16 cellular contexts compared by ENCODE assay signal in the genomic region with DNA sequence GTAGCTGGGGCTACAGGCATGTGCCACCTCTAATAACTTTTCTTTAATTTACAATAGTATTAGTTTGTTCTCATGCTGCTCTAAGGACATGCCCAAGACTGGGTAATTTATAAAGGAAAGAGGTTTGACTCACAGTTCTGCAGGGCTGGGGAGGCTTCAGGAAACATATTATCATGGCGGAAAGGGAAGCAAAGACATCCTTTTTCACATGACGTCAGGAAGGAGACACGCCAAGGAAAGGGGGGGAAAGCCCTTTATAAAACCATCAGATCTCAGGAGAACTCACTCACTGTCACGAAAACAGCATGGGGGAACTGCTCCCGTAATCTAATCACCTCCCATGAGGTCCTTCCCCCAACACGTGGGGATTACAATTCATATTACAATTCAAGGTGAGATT. TPM values are rescaled to one million over a fixed set of nuclear protein-coding genes. Genes with fewer than 3 reads are reported as not detected.
DNase-seq lines count a peak whose midpoint lies in the region; ATAC-seq lines count a peak whose summit lies in the region.
"Had no signal": no experiment of that assay in that cellular context is flagged by ENCODE, and none has a peak within 500 bp of the region (broad histone marks: within the 10 kb centered on the region; RNA-seq: fewer than 3 reads in every experiment).

No MANE protein-coding gene starts in this region.

- DNase-seq in activated CD4-positive, alpha-beta memory T cell treated with anti-CD3 and anti-CD28 coated beads for 36 hours = no peak
- DNase-seq in activated CD4-positive, alpha-beta memory T cell treated with anti-CD3 and anti-CD28 coated beads, Interleukin-2, amount 10 ng/mL, durations not matched to agents 7 days and 5 days = no peak
- DNase-seq in activated T-helper 2 cell treated with anti-CD3 and anti-CD28 coated beads, Interferon-gamma antibody, Interleukin-2, Interleukin-4, amounts not matched to agents 10 μg/mL and 5 μg/mL and 100 μg/mL, durations not matched to agents 14 hours and 24 hours and 36 hours (ENCODE audit: low spot score) = no peak
- peak in 1 of 3 donors; percentile 47 for DNase-seq in right cardiac atrium
- DNase-seq in stimulated activated naive B cell treated with anti-CD40 and anti-IgM and Interleukin-4, amounts not matched to agents 10 μg/mL and 1 μg/mL and 100 μg/mL, for 72 hours = no peak
- no peak for DNase-seq in NCI-H345 treated with DMSO at 0.1 percent for 48 hours (lab: John Stamatoyannopoulos, UW; ENCODE audit: unreplicated experiment)
- DNase-seq: DMS153; naive thymus-derived CD8-positive, alpha-beta T cell; NCI-H2171 had no signal

- intact Hi-C loops in activated CD4-positive, alpha-beta memory T cell treated with anti-CD3 and anti-CD28 coated beads for 36 hours (cut with micrococcal nuclease) = no loop called here
- intact Hi-C loops in activated T-helper 2 cell treated with anti-CD3 and anti-CD28 coated beads, Interferon-gamma antibody, Interleukin-2, Interleukin-4, amounts not matched to agents 10 μg/mL and 5 μg/mL and 100 μg/mL, durations not matched to agents 14 hours and 24 hours and 36 hours (cut with micrococcal nuclease) = no loop called here
- intact Hi-C loops in right cardiac atrium (cut with DNase I) = no loop called here

- no peaks in the 10 kb centered on the region for H3K27me3 ChIP-seq in right cardiac atrium (ENCODE audit: control insufficient read depth, insufficient read depth)
- H3K27me3 ChIP-seq: SJSA1, tibial nerve had no signal

- peaks cover 68% of the 10 kb centered on the region for H3K4me1 Mint-ChIP-seq in activated CD4-positive, alpha-beta memory T cell treated with anti-CD3 and anti-CD28 coated beads for 36 hours (ENCODE audit: low read depth)
- peaks cover 66% of the 10 kb centered on the region for H3K4me1 Mint-ChIP-seq in activated CD4-positive, alpha-beta memory T cell treated with anti-CD3 and anti-CD28 coated beads, Interleukin-2, amount 10 ng/mL, durations not matched to agents 7 days and 5 days
- peaks cover 71% of the 10 kb centered on the region for H3K4me1 Mint-ChIP-seq in activated T-helper 2 cell treated with anti-CD3 and anti-CD28 coated beads, Interferon-gamma antibody, Interleukin-2, Interleukin-4, amounts not matched to agents 10 μg/mL and 5 μg/mL and 100 μg/mL, durations not matched to agents 14 hours and 24 hours and 36 hours (ENCODE audit: low read depth)
- H3K4me1 Mint-ChIP-seq in stimulated activated naive B cell treated with anti-CD40 and anti-IgM and Interleukin-4, amounts not matched to agents 10 μg/mL and 1 μg/mL and 100 μg/mL, for 72 hours = peaks cover 51 to 83% of the 10 kb centered on the region in 2 donors

- no peaks in the 10 kb centered on the region for H3K27me3 Mint-ChIP-seq in activated CD4-positive, alpha-beta memory T cell treated with anti-CD3 and anti-CD28 coated beads for 36 hours
- no peaks in the 10 kb centered on the region for H3K27me3 Mint-ChIP-seq in activated CD4-positive, alpha-beta memory T cell treated with anti-CD3 and anti-CD28 coated beads, Interleukin-2, amount 10 ng/mL, durations not matched to agents 7 days and 5 days
- no peaks in the 10 kb centered on the region for H3K27me3 Mint-ChIP-seq in activated T-helper 2 cell treated with anti-CD3 and anti-CD28 coated beads, Interferon-gamma antibody, Interleukin-2, Interleukin-4, amounts not matched to agents 10 μg/mL and 5 μg/mL and 100 μg/mL, durations not matched to agents 14 hours and 24 hours and 36 hours (ENCODE audit: low read depth)
- H3K27me3 Mint-ChIP-seq in stimulated activated naive B cell treated with anti-CD40 and anti-IgM and Interleukin-4, amounts not matched to agents 10 μg/mL and 1 μg/mL and 100 μg/mL, for 72 hours = no peaks in the 10 kb centered on the region
- H3K27me3 Mint-ChIP-seq: naive thymus-derived CD8-positive, alpha-beta T cell had no signal

- no peaks in the 10 kb centered on the region for H3K9me3 Mint-ChIP-seq in activated CD4-positive, alpha-beta memory T cell treated with anti-CD3 and anti-CD28 coated beads for 36 hours
- H3K9me3 Mint-ChIP-seq in activated CD4-positive, alpha-beta memory T cell treated with anti-CD3 and anti-CD28 coated beads, Interleukin-2, amount 10 ng/mL, durations not matched to agents 7 days and 5 days = no peaks in the 10 kb centered on the region
- no peaks in the 10 kb centered on the region for H3K9me3 Mint-ChIP-seq in activated T-helper 2 cell treated with anti-CD3 and anti-CD28 coated beads, Interferon-gamma antibody, Interleukin-2, Interleukin-4, amounts not matched to agents 10 μg/mL and 5 μg/mL and 100 μg/mL, durations not matched to agents 14 hours and 24 hours and 36 hours
- H3K9me3 Mint-ChIP-seq in stimulated activated naive B cell treated with anti-CD40 and anti-IgM and Interleukin-4, amounts not matched to agents 10 μg/mL and 1 μg/mL and 100 μg/mL, for 72 hours = peaks cover 0 to 4% of the 10 kb centered on the region in 2 donors
- H3K9me3 Mint-ChIP-seq: naive thymus-derived CD8-positive, alpha-beta T cell had no signal

- 48% methylated on average over 6 of the region's 6 CpGs for WGBS in right cardiac atrium

- H3K27ac Mint-ChIP-seq in activated CD4-positive, alpha-beta memory T cell treated with anti-CD3 and anti-CD28 coated beads for 36 hours = peak overlapping the region; percentile 58
- H3K27ac Mint-ChIP-seq in activated CD4-positive, alpha-beta memory T cell treated with anti-CD3 and anti-CD28 coated beads, Interleukin-2, amount 10 ng/mL, durations not matched to agents 7 days and 5 days = no peak overlapping the region
- peak overlapping the region; percentile 42 for H3K27ac Mint-ChIP-seq in activated T-helper 2 cell treated with anti-CD3 and anti-CD28 coated beads, Interferon-gamma antibody, Interleukin-2, Interleukin-4, amounts not matched to agents 10 μg/mL and 5 μg/mL and 100 μg/mL, durations not matched to agents 14 hours and 24 hours and 36 hours
- peak overlapping the region; percentile 37 for H3K27ac Mint-ChIP-seq in stimulated activated naive B cell treated with anti-CD40 and anti-IgM and Interleukin-4, amounts not matched to agents 10 μg/mL and 1 μg/mL and 100 μg/mL, for 72 hours

- no peaks in the 10 kb centered on the region for H3K9me3 ChIP-seq in right cardiac atrium (ENCODE audit: control insufficient read depth, low read length)
- H3K9me3 ChIP-seq: A549, SJSA1, tibial nerve had no signal

- peak overlapping the region; percentile 48 for H3K27ac ChIP-seq in right cardiac atrium (ENCODE audit: low read length)
- H3K27ac ChIP-seq: A549, HL-60, SJSA1 had no signal

- H3K36me3 Mint-ChIP-seq in activated CD4-positive, alpha-beta memory T cell treated with anti-CD3 and anti-CD28 coated beads for 36 hours = peaks cover 70% of the 10 kb centered on the region
- peaks cover 88% of the 10 kb centered on the region for H3K36me3 Mint-ChIP-seq in activated CD4-positive, alpha-beta memory T cell treated with anti-CD3 and anti-CD28 coated beads, Interleukin-2, amount 10 ng/mL, durations not matched to agents 7 days and 5 days (ENCODE audit: low read depth)
- H3K36me3 Mint-ChIP-seq in activated T-helper 2 cell treated with anti-CD3 and anti-CD28 coated beads, Interferon-gamma antibody, Interleukin-2, Interleukin-4, amounts not matched to agents 10 μg/mL and 5 μg/mL and 100 μg/mL, durations not matched to agents 14 hours and 24 hours and 36 hours (ENCODE audit: low read depth) = peaks cover 95% of the 10 kb centered on the region
- peaks cover 55 to 83% of the 10 kb centered on the region in 2 donors for H3K36me3 Mint-ChIP-seq in stimulated activated naive B cell treated with anti-CD40 and anti-IgM and Interleukin-4, amounts not matched to agents 10 μg/mL and 1 μg/mL and 100 μg/mL, for 72 hours

- ATAC-seq in right cardiac atrium = peak; percentile 8 to 62
- ATAC-seq in stimulated activated naive B cell treated with anti-CD40 and anti-IgM and Interleukin-4, amounts not matched to agents 10 μg/mL and 1 μg/mL and 100 μg/mL, for 72 hours (replicated peaks) = no peak
- no peak for ATAC-seq in GM19035 (IDR thresholded peaks at IDR 0.05; ENCODE audit: unreplicated experiment)
- no peak for ATAC-seq in GM18502 (IDR thresholded peaks at IDR 0.05; ENCODE audit: poor library complexity, unreplicated experiment)
- ATAC-seq: A549; naive thymus-derived CD8-positive, alpha-beta T cell; WTC11 had no signal

- CTCF ChIA-PET in activated CD4-positive, alpha-beta memory T cell treated with anti-CD3 and anti-CD28 coated beads for 36 hours (lab: Charles Lee) = no interaction called here
- CTCF ChIA-PET in activated CD4-positive, alpha-beta memory T cell treated with anti-CD3 and anti-CD28 coated beads, Interleukin-2, amount 10 ng/mL, durations not matched to agents 7 days and 5 days (lab: Charles Lee) = no interaction called here

- no peak overlapping the region for H3K4me3 Mint-ChIP-seq in activated CD4-positive, alpha-beta memory T cell treated with anti-CD3 and anti-CD28 coated beads for 36 hours
- H3K4me3 Mint-ChIP-seq in activated CD4-positive, alpha-beta memory T cell treated with anti-CD3 and anti-CD28 coated beads, Interleukin-2, amount 10 ng/mL, durations not matched to agents 7 days and 5 days = no peak overlapping the region
- no peak overlapping the region for H3K4me3 Mint-ChIP-seq in activated T-helper 2 cell treated with anti-CD3 and anti-CD28 coated beads, Interferon-gamma antibody, Interleukin-2, Interleukin-4, amounts not matched to agents 10 μg/mL and 5 μg/mL and 100 μg/mL, durations not matched to agents 14 hours and 24 hours and 36 hours (ENCODE audit: low read depth)
- no peak overlapping the region for H3K4me3 Mint-ChIP-seq in stimulated activated naive B cell treated with anti-CD40 and anti-IgM and Interleukin-4, amounts not matched to agents 10 μg/mL and 1 μg/mL and 100 μg/mL, for 72 hours
- H3K4me3 Mint-ChIP-seq: naive thymus-derived CD8-positive, alpha-beta T cell; WTC11 had no signal

- no peak overlapping the region for H3K4me3 ChIP-seq in right cardiac atrium (ENCODE audit: low read length)
- H3K4me3 ChIP-seq: A549, SJSA1, tibial nerve had no signal

- no peaks in the 10 kb centered on the region for H3K4me1 ChIP-seq in right cardiac atrium (ENCODE audit: control insufficient read depth, insufficient read depth, low read length)

- POLR2A ChIA-PET in activated CD4-positive, alpha-beta memory T cell treated with anti-CD3 and anti-CD28 coated beads for 36 hours (lab: Charles Lee) = no interaction called here
- POLR2A ChIA-PET in activated CD4-positive, alpha-beta memory T cell treated with anti-CD3 and anti-CD28 coated beads, Interleukin-2, amount 10 ng/mL, durations not matched to agents 7 days and 5 days (lab: Charles Lee) = no interaction called here

RNA-seq across cellular contexts. Expression of a gene that starts 18.3 kb away (rescaled TPM):
- total RNA-seq in activated CD4-positive, alpha-beta memory T cell treated with anti-CD3 and anti-CD28 coated beads for 36 hours = 100 to 1,000 TPM; 146 to 153 TPM
- 100 to 1,000 TPM; 257 to 268 TPM for total RNA-seq in activated CD4-positive, alpha-beta memory T cell treated with anti-CD3 and anti-CD28 coated beads, Interleukin-2, amount 10 ng/mL, durations not matched to agents 7 days and 5 days
- 434 and 437 TPM in 2 replicates for total RNA-seq in activated T-helper 2 cell treated with anti-CD3 and anti-CD28 coated beads, Interferon-gamma antibody, Interleukin-2, Interleukin-4, amounts not matched to agents 10 μg/mL and 5 μg/mL and 100 μg/mL, durations not matched to agents 14 hours and 24 hours and 36 hours
- 10 to 100 TPM; 19.9 to 51.0 (median 25.7) TPM for total RNA-seq in right cardiac atrium
- polyA plus RNA-seq in right cardiac atrium = 12.3 TPM

Comparison
In these comparisons a context has a peak if more than half of its experiments do, and no peak if none do; other contexts are left out.
1. ATAC-seq: peak in right cardiac atrium (2 of 2); none in stimulated activated naive B cell treated with anti-CD40 and anti-IgM and Interleukin-4, amounts not matched to agents 10 μg/mL and 1 μg/mL and 100 μg/mL, for 72 hours (0 of 2), GM19035 (single experiment) and GM18502 (single experiment).